In genomic region chrX:39791691-39792090, GRCh38 we compare ENCODE assay signal across 33 cellular contexts.
"Had no signal": no experiment of that assay in that cellular context is flagged by ENCODE, and none has a peak within 500 bp of the region (broad histone marks: within the 10 kb centered on the region; RNA-seq: fewer than 3 reads in every experiment).

No MANE protein-coding gene starts in this region.

- H3K27ac Mint-ChIP-seq: T-cell had no signal

- H3K4me3 Mint-ChIP-seq: T-cell had no signal

- H3K4me2 ChIP-seq: PC-9 had no signal

- H3K4me3 ChIP-seq: MG63, PC-9, SJCRH30, SK-N-MC had no signal

- H2AFZ ChIP-seq: PC-9 had no signal

- H3K27me3 ChIP-seq: MG63, SJCRH30 had no signal

- H3K36me3 Mint-ChIP-seq: T-cell had no signal

- H3K36me3 ChIP-seq: MG63, SJCRH30 had no signal

- H3K9me3 ChIP-seq: MG63, SJCRH30 had no signal

- ATAC-seq: Panc1, Right ventricle myocardium inferior, SK-N-SH treated with all-trans-retinoic acid at 6 μM for 48 hours had no signal

- DNase-seq: Kasumi-1, MG63, NCI-H1048, NCI-H1092 treated with DMSO at 0.1 percent for 48 hours, NCI-H1105 treated with DMSO at 0.1 percent for 48 hours, NCI-H1417, NCI-H1436, NCI-H146, NCI-H1694, NCI-H187, NCI-H1930, NCI-H2029 treated with DMSO at 0.1 percent for 48 hours, NCI-H2081 treated with DMSO at 0.1 percent for 48 hours, NCI-H2107, NCI-H2171, NCI-H226, NCI-H446 treated with DMSO at 0.1 percent for 48 hours, NCI-H510A, NCI-H524, NCI-H526, NCI-H69, NCI-H748 treated with DMSO at 0.1 percent for 48 hours, NCI-H82, PC-9, SHP77, SIG-M5, SJCRH30 had no signal

- H3K27me3 Mint-ChIP-seq: T-cell had no signal

- H3K27ac ChIP-seq: PC-9, RWPE1, SJCRH30, SK-N-MC had no signal

- H3K4me1 ChIP-seq: SJCRH30 had no signal

- H3K9me3 Mint-ChIP-seq: T-cell had no signal

- H3K4me1 Mint-ChIP-seq: T-cell had no signal
